Comparison of ENCODE assay signal across 17 cellular contexts in the genomic region with DNA sequence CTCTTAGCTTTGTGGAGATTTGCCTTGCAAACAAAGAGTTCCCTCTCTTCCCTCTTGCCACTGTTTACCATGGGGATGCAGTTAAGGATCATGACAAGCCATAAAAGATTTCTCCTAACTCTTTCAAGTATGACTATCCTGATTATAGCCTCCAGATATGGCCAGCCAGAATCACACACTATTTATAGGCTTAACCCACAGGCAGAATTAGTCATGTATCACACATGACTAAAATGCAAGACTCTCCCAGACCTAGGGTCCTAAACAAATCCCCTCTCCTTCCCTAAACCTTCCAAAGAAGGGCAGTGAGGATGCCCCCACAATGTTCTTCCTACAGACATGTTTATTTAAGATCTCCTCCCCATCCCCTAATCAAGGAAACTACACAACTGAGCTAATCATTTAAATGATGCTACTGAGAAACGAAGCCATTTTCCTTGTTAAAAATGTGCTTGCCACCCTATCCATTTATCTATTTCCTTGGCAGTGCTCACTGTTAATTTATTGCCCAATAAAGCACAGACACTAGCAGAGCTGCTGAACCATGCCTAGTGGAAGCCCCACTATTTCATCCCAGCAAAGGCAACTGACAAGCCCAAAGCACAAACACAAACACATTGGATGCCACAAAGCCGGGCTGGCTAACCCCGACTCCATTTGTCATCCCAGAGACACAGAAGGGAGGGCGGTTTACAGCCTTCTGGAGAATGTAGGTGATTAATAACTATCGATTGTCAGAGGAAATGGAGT.
DNase-seq lines count a peak whose midpoint lies in the region; TF ChIP-seq lines count a peak whose summit lies in the region.
"Had no signal": no experiment of that assay in that cellular context is flagged by ENCODE, and none has a peak within 500 bp of the region (broad histone marks: within the 10 kb centered on the region; RNA-seq: fewer than 3 reads in every experiment).

No MANE protein-coding gene starts in this region.

- no peak overlapping the region for H3K27ac ChIP-seq in H9 (ENCODE audit: insufficient read length, low read depth, low read length)

- no peaks in the 10 kb centered on the region for H3K36me3 ChIP-seq in BJ (ENCODE audit: control insufficient read depth, insufficient read depth, low read length)

- no peak overlapping the region for H2AFZ ChIP-seq in H9 (ENCODE audit: low read length)

- H3K18ac ChIP-seq in H9 (ENCODE audit: insufficient read length, low read depth, low read length) = no peak overlapping the region

- H2BK12ac ChIP-seq in H9 (ENCODE audit: insufficient read length, low read depth, low read length) = no peak overlapping the region

- no peak overlapping the region for H2BK20ac ChIP-seq in H9 (ENCODE audit: low read depth, low read length, poor library complexity, severe bottlenecking)

- POLR2A ChIA-PET in BJ (lab: Charles Lee) = interaction anchor here (0.7 kb wide), 1 partner anchor 17 kb away, joined by 3 read pairs; no protein-coding TSS in a partner anchor

- H3K4me3 ChIP-seq in BJ (ENCODE audit: low read depth, low read length) = no peak overlapping the region
- H3K4me3 ChIP-seq in epithelial cell of esophagus (ENCODE audit: low read length) = no peak overlapping the region

- peak; percentile 76 for DNase-seq in BJ (ENCODE audit: low read depth)
- peak; percentile 61 for DNase-seq in NCI-H226
- peak; percentile 85 for DNase-seq in epithelial cell of esophagus (ENCODE audit: low read depth)
- peak; percentile 69 for DNase-seq in nephron progenitor cell
- DNase-seq in epidermal melanocyte (ENCODE audit: insufficient read length, low spot score) = no peak
- DNase-seq in H9 = no peak
- no peak for DNase-seq in NCI-H1105 (lab: John Stamatoyannopoulos, UW)
- no peak for DNase-seq in cerebellar cortex (ENCODE audit: low spot score)
- DNase-seq: activated CD4-positive, alpha-beta T cell treated with anti-CD3 and anti-CD28 coated beads for 4 hours; cerebellar nuclear complex; GF-D8; left cardiac atrium; NCI-H1105 treated with DMSO at 0.1 percent for 48 hours; NCI-H82; stimulated activated CD4-positive, alpha-beta T cell treated with anti-CD3 and anti-CD28 coated beads, Interleukin-15, amount 100 ng/mL, for 24 hours; stimulated activated CD8-positive, alpha-beta memory T cell treated with anti-CD3 and anti-CD28 coated beads, Interleukin-4, amount 100 ng/mL, for 48 hours had no signal

- no peaks in the 10 kb centered on the region for H3K79me2 ChIP-seq in H9 (ENCODE audit: insufficient read depth, low read length)

- H4K5ac ChIP-seq in H9 (ENCODE audit: insufficient read length, low read depth, low read length) = no peak overlapping the region

- H3K4me1 Mint-ChIP-seq in nephron progenitor cell (peaks cover 69% of the 10 kb centered on the region), H9 (peaks cover 17 to 20% of the 10 kb centered on the region in 2 experiments)
- H3K4me1 Mint-ChIP-seq: activated T-helper 17 cell treated with anti-CD3 and anti-CD28 coated beads, Interleukin-2, amount 50 U/mL, for 72 hours had no signal

- no peaks in the 10 kb centered on the region for H3K79me1 ChIP-seq in H9 (ENCODE audit: insufficient read depth, low read depth, low read length, poor library complexity, severe bottlenecking)

- H3K23me2 ChIP-seq in H9 (ENCODE audit: insufficient read length, low read depth, low read length, poor library complexity, severe bottlenecking) = no peaks in the 10 kb centered on the region

- H3K56ac ChIP-seq in H9 (ENCODE audit: insufficient read length, low read depth, low read length) = no peak overlapping the region

- peaks cover 13% of the 10 kb centered on the region for H3K9me3 Mint-ChIP-seq in nephron progenitor cell
- H3K9me3 Mint-ChIP-seq in H9 = peaks cover 0 to 2% of the 10 kb centered on the region in 2 experiments; a peak in 1 of 5 replicates
- H3K9me3 Mint-ChIP-seq: activated T-helper 17 cell treated with anti-CD3 and anti-CD28 coated beads, Interleukin-2, amount 50 U/mL, for 72 hours had no signal

- no peak overlapping the region for H3K4me2 ChIP-seq in H9 (ENCODE audit: insufficient read depth, insufficient read length, low read length)

- H3K27me3 Mint-ChIP-seq in nephron progenitor cell (ENCODE audit: low read depth, poor library complexity) (peaks cover 34% of the 10 kb centered on the region), H9 (ENCODE audit: low read depth) (no peaks in the 10 kb centered on the region; the same call in 1 of the 2 replicates)

- CTCF ChIA-PET in BJ (lab: Yijun Ruan, JAX) = interaction anchor here (0.9 to 2.3 kb wide), 7 partner anchors 10 to 365 kb away, joined by 3 to 6 read pairs (median 3); no protein-coding TSS in a partner anchor

- no CpG with 5 or more reads among the region's 5 CpGs for WGBS in H9 (ENCODE audit: extremely low coverage, insufficient read length, low lambda C conversion rate)

- H3K4ac ChIP-seq in H9 (ENCODE audit: low read depth, low read length) = no peak overlapping the region

- no peak overlapping the region for H4K91ac ChIP-seq in H9 (ENCODE audit: insufficient read length, low read depth, low read length)

- no peak overlapping the region for H4K8ac ChIP-seq in H9 (replicated peaks; ENCODE audit: insufficient read length, low read depth, low read length)

- H3K14ac ChIP-seq in H9 (ENCODE audit: insufficient read depth, low read length) = no peak overlapping the region

- H3K4me3 Mint-ChIP-seq in nephron progenitor cell (peak overlapping the region; percentile 46), H9 (no peak overlapping the region)
- H3K4me3 Mint-ChIP-seq: activated T-helper 17 cell treated with anti-CD3 and anti-CD28 coated beads, Interleukin-2, amount 50 U/mL, for 72 hours had no signal

- no peaks in the 10 kb centered on the region for H4K20me1 ChIP-seq in H9 (ENCODE audit: control insufficient read depth, insufficient read depth, insufficient read length)

- H3K27me3 ChIP-seq in BJ (ENCODE audit: control insufficient read depth, insufficient read depth, low read length) (no peaks in the 10 kb centered on the region), H9 (ENCODE audit: insufficient read depth, low read length) (no peaks in the 10 kb centered on the region)

- H3K9me3 ChIP-seq in H9 (ENCODE audit: control insufficient read depth, low read depth, low read length) = no peaks in the 10 kb centered on the region

- H3K27ac Mint-ChIP-seq in nephron progenitor cell = peak overlapping the region; percentile 66
- no peak overlapping the region for H3K27ac Mint-ChIP-seq in H9
- H3K27ac Mint-ChIP-seq: activated T-helper 17 cell treated with anti-CD3 and anti-CD28 coated beads, Interleukin-2, amount 50 U/mL, for 72 hours had no signal

- TF ChIP-seq CTCF in BJ (IDR thresholded peaks at IDR 0.05; ENCODE audit: insufficient read depth, low read depth, low read length) (no peak), epithelial cell of esophagus (IDR thresholded peaks at IDR 0.05; ENCODE audit: insufficient read depth, low read depth, low read length, missing control alignments) (no peak), nephron progenitor cell (IDR thresholded peaks at IDR 0.05) (no peak), H9 (conservative IDR thresholded peaks at IDR 0.05) (no peak)

- no peak overlapping the region for H3T11ph ChIP-seq in H9 (ENCODE audit: low read length)

- no peak overlapping the region for H3K23ac ChIP-seq in H9 (ENCODE audit: insufficient read length, low read depth, low read length)

- H2BK120ac ChIP-seq in H9 (ENCODE audit: low read depth, low read length, poor library complexity, severe bottlenecking) = no peak overlapping the region

- H3K9ac ChIP-seq in H9 (ENCODE audit: extremely low read depth, insufficient read length, low read length) = no peak overlapping the region

- H2AK5ac ChIP-seq in H9 (ENCODE audit: insufficient read length, low read length) = no peak overlapping the region

- H2BK15ac ChIP-seq in H9 (ENCODE audit: low read depth, low read length) = no peak overlapping the region

- H2BK5ac ChIP-seq in H9 (ENCODE audit: insufficient read length, low read length) = no peak overlapping the region

- H3K36me3 Mint-ChIP-seq in nephron progenitor cell (ENCODE audit: low read depth) = peaks cover 5% of the 10 kb centered on the region
- H3K36me3 Mint-ChIP-seq in H9 (ENCODE audit: insufficient read depth in 1 of 3, low read depth in 3 of 3) = no peaks in the 10 kb centered on the region

- H3K4me1 ChIP-seq in H9 (ENCODE audit: insufficient read depth, low read length) = peaks cover 5% of the 10 kb centered on the region; the same call in 1 of the 2 replicates

Comparison
In these comparisons a context has a peak if more than half of its experiments do, and no peak if none do; other contexts are left out.
1. DNase-seq: peak in BJ (single experiment), NCI-H226 (single experiment), epithelial cell of esophagus (single experiment) and nephron progenitor cell (single experiment); none in epidermal melanocyte (single experiment), H9 (single experiment), NCI-H1105 (single experiment) and cerebellar cortex (single experiment).